In genomic region chr19:10412257-10412977, GRCh38 we compare ENCODE assay signal across 8 cellular contexts. TPM values are rescaled to one million over a fixed set of nuclear protein-coding genes. Genes with fewer than 3 reads are reported as not detected.
A peak's percentile ranks its signal among the peaks of the same experiment; 100 is the strongest.
DNase-seq lines count a peak whose midpoint lies in the region; ATAC-seq and TF ChIP-seq lines count a peak whose summit lies in the region.

No MANE protein-coding gene starts in this region.

- 53 to 65% (median 55%) methylated on average over 13 of the region's 13 CpGs for WGBS in psoas muscle, 3 donors

- peaks cover 26% of the 10 kb centered on the region for H3K36me3 Mint-ChIP-seq in activated CD8-positive, alpha-beta T cell treated with anti-CD3 and anti-CD28 coated beads, Interleukin-2, amount 10 ng/mL, durations not matched to agents 7 days and 5 days (ENCODE audit: low read depth)

- peak overlapping the region; percentile 23 for H3K9ac ChIP-seq in DND-41 (ENCODE audit: low read depth, low read length)

- H3K4me3 ChIP-seq in DND-41 (ENCODE audit: low read depth in 1 of 2, low read length in 2 of 2) (no peak overlapping the region), psoas muscle (no peak overlapping the region)

- H3K36me3 ChIP-seq in DND-41 (ENCODE audit: insufficient read depth, low read length) (no peaks in the 10 kb centered on the region), psoas muscle (ENCODE audit: insufficient read depth in 1 of 2, low read depth in 1 of 2) (no peaks in the 10 kb centered on the region)

- no peaks in the 10 kb centered on the region for H4K20me1 ChIP-seq in DND-41 (ENCODE audit: insufficient read depth, low read length)

- peaks cover 84% of the 10 kb centered on the region for H3K4me1 Mint-ChIP-seq in activated CD8-positive, alpha-beta T cell treated with anti-CD3 and anti-CD28 coated beads, Interleukin-2, amount 10 ng/mL, durations not matched to agents 7 days and 5 days (ENCODE audit: low read depth)

- no peaks in the 10 kb centered on the region for H3K9me3 ChIP-seq in DND-41 (ENCODE audit: insufficient read depth, low read length, severe bottlenecking)
- H3K9me3 ChIP-seq in psoas muscle, result no peaks in the 10 kb centered on the region

- POLR2A ChIA-PET in activated CD8-positive, alpha-beta T cell treated with anti-CD3 and anti-CD28 coated beads, Interleukin-2, amount 10 ng/mL, durations not matched to agents 7 days and 5 days (lab: Charles Lee), result interaction anchor here (0.6 to 2.8 kb wide), 12 partner anchors 9 to 310 kb away, joined by 3 to 22 read pairs (median 5); partner anchors contain the start of genes CDC37, DNMT1, ICAM1 and PDE4A

- ATAC-seq in DND-41 (ENCODE audit: insufficient read depth, low read depth) (peak; percentile 73), GM19395 (IDR thresholded peaks at IDR 0.05; ENCODE audit: unreplicated experiment) (peak; percentile 60), HG03159 (IDR thresholded peaks at IDR 0.05; ENCODE audit: unreplicated experiment) (peak; percentile 66), psoas muscle (no peak), Right ventricle myocardium superior (ENCODE audit: poor library complexity) (no peak)
- peak; percentile 47 for ATAC-seq in activated CD8-positive, alpha-beta T cell treated with anti-CD3 and anti-CD28 coated beads, Interleukin-2, amount 10 ng/mL, durations not matched to agents 7 days and 5 days

- peak overlapping the region; percentile 94 for H3K27ac Mint-ChIP-seq in activated CD8-positive, alpha-beta T cell treated with anti-CD3 and anti-CD28 coated beads, Interleukin-2, amount 10 ng/mL, durations not matched to agents 7 days and 5 days

- H3K4me3 Mint-ChIP-seq in activated CD8-positive, alpha-beta T cell treated with anti-CD3 and anti-CD28 coated beads, Interleukin-2, amount 10 ng/mL, durations not matched to agents 7 days and 5 days, result peak overlapping the region; percentile 61

- H3K27me3 ChIP-seq in DND-41 (ENCODE audit: insufficient read depth, low read length, poor library complexity) (peaks cover 1% of the 10 kb centered on the region), psoas muscle (ENCODE audit: insufficient read depth in 3 of 3, low read length in 2 of 3) (peaks cover 0 to 7% (median 2%) of the 10 kb centered on the region in 3 donors)

- H3K79me2 ChIP-seq in DND-41 (ENCODE audit: insufficient read depth, low read length), result no peaks in the 10 kb centered on the region

- H3K9me3 Mint-ChIP-seq in activated CD8-positive, alpha-beta T cell treated with anti-CD3 and anti-CD28 coated beads, Interleukin-2, amount 10 ng/mL, durations not matched to agents 7 days and 5 days (ENCODE audit: insufficient read depth), result no peaks in the 10 kb centered on the region

- H3K27ac ChIP-seq in DND-41 (ENCODE audit: low read length), result peak overlapping the region; percentile 66
- H3K27ac ChIP-seq in psoas muscle, result no peak overlapping the region

- peaks cover 42% of the 10 kb centered on the region for H3K4me1 ChIP-seq in DND-41 (ENCODE audit: insufficient read depth, low read length)
- H3K4me1 ChIP-seq in psoas muscle, result peaks cover 13% of the 10 kb centered on the region

- DNase-seq in DND-41 (peak; percentile 57), HuH-7.5 (ENCODE audit: low spot score) (no peak), psoas muscle (no peak), Right ventricle myocardium superior (no peak), germinal center (ENCODE audit: low spot score) (no peak)
- DNase-seq in activated CD8-positive, alpha-beta T cell treated with anti-CD3 and anti-CD28 coated beads, Interleukin-2, amount 10 ng/mL, durations not matched to agents 7 days and 5 days, result peak; percentile 75

- TF ChIP-seq CTCF in DND-41 (IDR thresholded peaks at IDR 0.05; ENCODE audit: borderline replicate concordance, extremely low read depth, low read length, poor library complexity, severe bottlenecking) (no peak), psoas muscle (IDR thresholded peaks at IDR 0.05) (no peak)

- H3K4me2 ChIP-seq in DND-41 (ENCODE audit: insufficient read depth, low read length), result peak overlapping the region; percentile 14

- CTCF ChIA-PET in activated CD8-positive, alpha-beta T cell treated with anti-CD3 and anti-CD28 coated beads, Interleukin-2, amount 10 ng/mL, durations not matched to agents 7 days and 5 days (lab: Charles Lee), result interaction anchor here (0.6 to 27.0 kb wide), 10 partner anchors 3 to 232 kb away, joined by 3 to 1132 read pairs (median 4); partner anchors contain the start of genes CDC37 and PDE4A

- H3K27me3 Mint-ChIP-seq in activated CD8-positive, alpha-beta T cell treated with anti-CD3 and anti-CD28 coated beads, Interleukin-2, amount 10 ng/mL, durations not matched to agents 7 days and 5 days (ENCODE audit: low read depth), result no peaks in the 10 kb centered on the region

- no peak overlapping the region for H2AFZ ChIP-seq in DND-41 (ENCODE audit: low read depth, low read length)

- intact Hi-C loops in psoas muscle (cut with DNase I) (no loop called here), Right ventricle myocardium superior (cut with DNase I) (no loop called here)

RNA-seq across cellular contexts. Expression of gene PDE4A, which starts 7.9 kb away (rescaled TPM):
- total RNA-seq in activated CD8-positive, alpha-beta T cell treated with anti-CD3 and anti-CD28 coated beads, Interleukin-2, amount 10 ng/mL, durations not matched to agents 7 days and 5 days, result 10 to 100 TPM; 54.2 to 56.0 TPM
- total RNA-seq in psoas muscle, result 10 to 100 TPM in 3 of 4 donors, 1 to 10 TPM in 1; 7.9 to 29.0 (median 16.8) TPM
- polyA plus RNA-seq in psoas muscle, result 10 to 100 TPM in 2 of 3 donors, 1 to 10 TPM in 1; 4.1 to 15.1 (median 11.5) TPM
- total RNA-seq in Right ventricle myocardium superior, result 36.8 TPM

RNA-seq across cellular contexts. Expression of gene CDC37, which starts 9.1 kb away (rescaled TPM):
- 100 to 1,000 TPM; 264 to 288 TPM for total RNA-seq in activated CD8-positive, alpha-beta T cell treated with anti-CD3 and anti-CD28 coated beads, Interleukin-2, amount 10 ng/mL, durations not matched to agents 7 days and 5 days
- total RNA-seq in psoas muscle (100 to 1,000 TPM; 165 to 182 (median 171) TPM), Right ventricle myocardium superior (146 TPM)
- 100 to 1,000 TPM; 208 to 268 (median 234) TPM for polyA plus RNA-seq in psoas muscle

RNA-seq across cellular contexts. Expression of gene TYK2, which starts 32.0 kb away (rescaled TPM):
- 100 to 1,000 TPM; 216 to 240 TPM for total RNA-seq in activated CD8-positive, alpha-beta T cell treated with anti-CD3 and anti-CD28 coated beads, Interleukin-2, amount 10 ng/mL, durations not matched to agents 7 days and 5 days
- total RNA-seq in psoas muscle (10 to 100 TPM; 37.1 to 57.6 (median 40.4) TPM), Right ventricle myocardium superior (60.3 TPM)
- polyA plus RNA-seq in psoas muscle, result 10 to 100 TPM; 40.7 to 58.8 (median 41.7) TPM

Comparison
In these comparisons a context has a peak if more than half of its experiments do, and no peak if none do; other contexts are left out.
1. ATAC-seq: peak in DND-41 (single experiment), GM19395 (single experiment), HG03159 (single experiment) and activated CD8-positive, alpha-beta T cell treated with anti-CD3 and anti-CD28 coated beads, Interleukin-2, amount 10 ng/mL, durations not matched to agents 7 days and 5 days (single experiment); none in psoas muscle (0 of 4) and Right ventricle myocardium superior (single experiment).
2. DNase-seq: peak in DND-41 (single experiment) and activated CD8-positive, alpha-beta T cell treated with anti-CD3 and anti-CD28 coated beads, Interleukin-2, amount 10 ng/mL, durations not matched to agents 7 days and 5 days (single experiment); none in HuH-7.5 (single experiment), psoas muscle (0 of 2), Right ventricle myocardium superior (single experiment) and germinal center (single experiment).